8 cellular contexts compared by ENCODE assay signal in genomic region chr10:133357293-133358151, GRCh38. TPM values are rescaled to one million over a fixed set of nuclear protein-coding genes. Genes with fewer than 3 reads are reported as not detected.
A peak's percentile ranks its signal among the peaks of the same experiment; 100 is the strongest.
DNase-seq lines count a peak whose midpoint lies in the region; ATAC-seq and TF ChIP-seq lines count a peak whose summit lies in the region.

Gene FUOM (minus strand): TSS chr10:133358019. CDS start chr10:133358007, 12 bp downstream.

- H3K4me3 Mint-ChIP-seq in naive thymus-derived CD4-positive, alpha-beta T cell, result peak within 1 kb of the TSS; percentile 62 to 85 (median 79)
- H3K4me3 Mint-ChIP-seq in stimulated activated naive CD8-positive, alpha-beta T cell treated with anti-CD3 and anti-CD28 coated beads, Interleukin-15, amount 100 ng/mL, for 72 hours, result peak within 1 kb of the TSS; percentile 77 to 84

- no peaks in the 10 kb centered on the region for H3K9me3 Mint-ChIP-seq in naive thymus-derived CD4-positive, alpha-beta T cell
- H3K9me3 Mint-ChIP-seq in stimulated activated naive CD8-positive, alpha-beta T cell treated with anti-CD3 and anti-CD28 coated beads, Interleukin-15, amount 100 ng/mL, for 72 hours, result no peaks in the 10 kb centered on the region

- peak within 1 kb of the TSS; percentile 49 to 64 for H3K4me3 ChIP-seq in esophagus (ENCODE audit: low read depth in 1 of 2, low read length in 2 of 2)
- peak within 1 kb of the TSS; percentile 61 for H3K4me3 ChIP-seq in naive thymus-derived CD4-positive, alpha-beta T cell (ENCODE audit: low read length)

- DNase-seq in NCI-H2171 treated with DMSO at 0.1 percent for 48 hours (lab: John Stamatoyannopoulos, UW), result peak; percentile 44
- DNase-seq in activated CD8-positive, alpha-beta memory T cell treated with anti-CD3 and anti-CD28 coated beads, Interleukin-2, amount 50 U/mL, for 4 hours, result peak; percentile 63
- peak; percentile 60 to 88 (median 74) for DNase-seq in naive thymus-derived CD4-positive, alpha-beta T cell
- peak; percentile 83 to 84 for DNase-seq in stimulated activated naive CD8-positive, alpha-beta T cell treated with anti-CD3 and anti-CD28 coated beads, Interleukin-15, amount 100 ng/mL, for 72 hours
- DNase-seq in NCI-H226, result no peak

- TF ChIP-seq POLR2A in GM18505 (IDR thresholded peaks at IDR 0.05; ENCODE audit: borderline replicate concordance, extremely low read depth, insufficient read depth, insufficient read length), result peak; percentile 48

- 3 to 4% methylated on average over 60 to 82 of the region's 82 CpGs for WGBS in esophagus, 2 donors

- H3K27me3 ChIP-seq in esophagus (ENCODE audit: control insufficient read depth in 1 of 2, insufficient read depth in 2 of 2, low read length in 2 of 2), result no peaks in the 10 kb centered on the region
- no peaks in the 10 kb centered on the region for H3K27me3 ChIP-seq in naive thymus-derived CD4-positive, alpha-beta T cell (ENCODE audit: control insufficient read depth in 2 of 2, insufficient read depth in 2 of 2, low read length in 2 of 2)

- CTCF ChIA-PET in naive thymus-derived CD4-positive, alpha-beta T cell (lab: Charles Lee), result interaction anchor here (1.8 kb wide), 1 partner anchor 28 kb away, joined by 6 read pairs; no protein-coding TSS in a partner anchor

- intact Hi-C loops in naive thymus-derived CD4-positive, alpha-beta T cell (cut with micrococcal nuclease), result loop anchor here (1.0 to 5.0 kb wide), 9 partner anchors 16 to 1050 kb away; partner anchors contain the start of genes ECHS1 (in 2 of the 2), MTG1 (in 2 of the 2) and STK32C (in 1 of the 2)

- peaks cover 0 to 14% of the 10 kb centered on the region in 2 donors for H3K4me1 ChIP-seq in esophagus (ENCODE audit: control insufficient read depth in 2 of 2, insufficient read depth in 2 of 2, low read length in 1 of 2)
- no peaks in the 10 kb centered on the region for H3K4me1 ChIP-seq in naive thymus-derived CD4-positive, alpha-beta T cell (ENCODE audit: control insufficient read depth in 2 of 2, insufficient read depth in 2 of 2, low read length in 2 of 2)

- H3K27ac Mint-ChIP-seq in naive thymus-derived CD4-positive, alpha-beta T cell, result peak within 1 kb of the TSS in 7 of 9 donors; percentile 23 to 72 (median 59)
- H3K27ac Mint-ChIP-seq in stimulated activated naive CD8-positive, alpha-beta T cell treated with anti-CD3 and anti-CD28 coated beads, Interleukin-15, amount 100 ng/mL, for 72 hours, result peak within 1 kb of the TSS; percentile 33 to 88

- peaks cover 0 to 10% (median 7%) of the 10 kb centered on the region in 5 donors for H3K36me3 Mint-ChIP-seq in naive thymus-derived CD4-positive, alpha-beta T cell

- no peaks in the 10 kb centered on the region for H3K27me3 Mint-ChIP-seq in naive thymus-derived CD4-positive, alpha-beta T cell
- H3K27me3 Mint-ChIP-seq in stimulated activated naive CD8-positive, alpha-beta T cell treated with anti-CD3 and anti-CD28 coated beads, Interleukin-15, amount 100 ng/mL, for 72 hours, result no peaks in the 10 kb centered on the region

- ATAC-seq in GM18505 (IDR thresholded peaks at IDR 0.05; ENCODE audit: unreplicated experiment) (peak; percentile 55), HG02610 (IDR thresholded peaks at IDR 0.05; ENCODE audit: unreplicated experiment) (peak; percentile 48)
- peak; percentile 95 for ATAC-seq in naive thymus-derived CD4-positive, alpha-beta T cell
- ATAC-seq in stimulated activated naive CD8-positive, alpha-beta T cell treated with anti-CD3 and anti-CD28 coated beads, Interleukin-15, amount 100 ng/mL, for 72 hours, result peak; percentile 89

- H3K4me1 Mint-ChIP-seq in naive thymus-derived CD4-positive, alpha-beta T cell, result peaks cover 0 to 6% (median 4%) of the 10 kb centered on the region in 7 donors
- H3K4me1 Mint-ChIP-seq in stimulated activated naive CD8-positive, alpha-beta T cell treated with anti-CD3 and anti-CD28 coated beads, Interleukin-15, amount 100 ng/mL, for 72 hours, result peaks cover 22% of the 10 kb centered on the region

- peaks cover 0 to 6% of the 10 kb centered on the region in 2 donors for H3K36me3 ChIP-seq in esophagus (ENCODE audit: control insufficient read depth in 2 of 2, insufficient read depth in 2 of 2, low read length in 1 of 2)
- H3K36me3 ChIP-seq in naive thymus-derived CD4-positive, alpha-beta T cell (ENCODE audit: control insufficient read depth in 2 of 3, insufficient read depth in 3 of 3, low read length in 3 of 3), result peaks cover 0 to 3% (median 0%) of the 10 kb centered on the region in 3 experiments

- POLR2A ChIA-PET in naive thymus-derived CD4-positive, alpha-beta T cell (lab: Charles Lee), result interaction anchor here (1.0 to 2.7 kb wide), 3 partner anchors 22 to 93 kb away, joined by 3 to 16 read pairs (median 4); partner anchors contain the start of gene CALY

- no peaks in the 10 kb centered on the region for H3K9me3 ChIP-seq in esophagus (ENCODE audit: control insufficient read depth in 2 of 2, insufficient read depth in 1 of 2, low read depth in 1 of 2, low read length in 1 of 2)
- H3K9me3 ChIP-seq in naive thymus-derived CD4-positive, alpha-beta T cell (ENCODE audit: control insufficient read depth in 2 of 3, low read length in 3 of 3), result no peaks in the 10 kb centered on the region

- H3K27ac ChIP-seq in esophagus (ENCODE audit: low read depth in 2 of 2, low read length in 1 of 2), result peak within 1 kb of the TSS in 1 of 2 donors; percentile 13
- H3K27ac ChIP-seq in naive thymus-derived CD4-positive, alpha-beta T cell (ENCODE audit: low read depth, low read length), result peak within 1 kb of the TSS; percentile 76

RNA-seq across cellular contexts. Expression of gene FUOM, which starts in this region (rescaled TPM):
- polyA plus RNA-seq in esophagus, result 10 to 100 TPM in 1 of 2 donors, 1 to 10 TPM in 1; 10.0 to 11.7 TPM
- 10 to 100 TPM; 11.2 to 24.6 (median 16.9) TPM for total RNA-seq in naive thymus-derived CD4-positive, alpha-beta T cell
- 10 to 100 TPM; 21.9 to 22.9 TPM for polyA plus RNA-seq in naive thymus-derived CD4-positive, alpha-beta T cell
